ENCODE assay signal across 17 cellular contexts in the genomic region with DNA sequence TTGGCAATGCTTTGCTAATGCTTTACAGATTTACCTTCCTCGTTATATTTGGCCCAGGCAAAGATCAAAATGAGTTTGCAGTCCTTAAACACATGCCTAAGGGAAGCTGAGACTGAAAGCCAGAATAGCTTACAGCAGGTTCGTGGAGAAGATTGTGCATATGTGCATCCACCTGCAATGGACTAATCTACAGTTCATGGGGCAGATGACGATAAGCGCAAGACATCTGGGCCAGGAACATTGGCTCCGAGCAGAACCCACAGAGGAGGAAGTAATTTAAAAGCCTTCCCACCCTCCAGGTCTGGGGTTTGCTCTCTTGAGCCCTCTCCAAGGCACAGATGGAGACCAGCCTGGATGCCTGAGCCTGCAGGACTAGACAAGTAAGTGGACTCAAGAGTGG.
DNase-seq lines count a peak whose midpoint lies in the region; FAIRE-seq and TF ChIP-seq lines count a peak whose summit lies in the region.
"Had no signal": no experiment of that assay in that cellular context is flagged by ENCODE, and none has a peak within 500 bp of the region (broad histone marks: within the 10 kb centered on the region; RNA-seq: fewer than 3 reads in every experiment).

No MANE protein-coding gene starts in this region.

- no peak for TF ChIP-seq CTCF in osteocyte (IDR thresholded peaks at IDR 0.05)

- H3K36me3 ChIP-seq in KOPT-K1 (ENCODE audit: insufficient read depth, low read length) (no peaks in the 10 kb centered on the region), small intestine (ENCODE audit: control insufficient read depth in 2 of 2, insufficient read depth in 2 of 2, low read length in 2 of 2) (no peaks in the 10 kb centered on the region)
- H3K36me3 ChIP-seq: gastroesophageal sphincter had no signal

- no peak overlapping the region for H3K4me3 ChIP-seq in small intestine (ENCODE audit: low read depth in 1 of 2, low read length in 2 of 2)
- H3K4me3 ChIP-seq: SJCRH30 had no signal

- H3K4me1 Mint-ChIP-seq in activated T-cell treated with anti-CD3 and anti-CD28 coated beads, Interleukin-2, amount 50 U/mL, for 24 hours (ENCODE audit: low read depth), result peaks cover 68% of the 10 kb centered on the region
- H3K4me1 Mint-ChIP-seq in activated naive CD8-positive, alpha-beta T cell treated with anti-CD3 and anti-CD28 coated beads for 36 hours, result peaks cover 45% of the 10 kb centered on the region
- H3K4me1 Mint-ChIP-seq in osteocyte (ENCODE audit: unreplicated experiment), result no peaks in the 10 kb centered on the region

- peak overlapping the region; percentile 52 for H3K4me3 Mint-ChIP-seq in activated T-cell treated with anti-CD3 and anti-CD28 coated beads, Interleukin-2, amount 50 U/mL, for 24 hours
- H3K4me3 Mint-ChIP-seq in activated naive CD8-positive, alpha-beta T cell treated with anti-CD3 and anti-CD28 coated beads for 36 hours, result peak overlapping the region; percentile 62
- H3K4me3 Mint-ChIP-seq in osteocyte (ENCODE audit: unreplicated experiment), result no peak overlapping the region

- peaks cover 0 to under 1% of the 10 kb centered on the region in 2 donors for H3K4me1 ChIP-seq in small intestine (ENCODE audit: control insufficient read depth in 2 of 2, insufficient read depth in 1 of 2, low read depth in 1 of 2, low read length in 1 of 2)
- H3K4me1 ChIP-seq: gastroesophageal sphincter, parathyroid adenoma, SJCRH30, tibial artery had no signal

- H3K27me3 Mint-ChIP-seq in activated T-cell treated with anti-CD3 and anti-CD28 coated beads, Interleukin-2, amount 50 U/mL, for 24 hours, result no peaks in the 10 kb centered on the region
- no peaks in the 10 kb centered on the region for H3K27me3 Mint-ChIP-seq in activated naive CD8-positive, alpha-beta T cell treated with anti-CD3 and anti-CD28 coated beads for 36 hours
- H3K27me3 Mint-ChIP-seq in osteocyte (ENCODE audit: unreplicated experiment), result peaks cover 15% of the 10 kb centered on the region

- WGBS in small intestine, 3 donors, result 12 to 51% (median 19%) methylated on average over 5 of the region's 5 CpGs

- H3K27me3 ChIP-seq in small intestine (ENCODE audit: control insufficient read depth in 2 of 2, insufficient read depth in 2 of 2, low read length in 2 of 2), result no peaks in the 10 kb centered on the region
- H3K27me3 ChIP-seq: SJCRH30, tibial artery had no signal

- no peak for DNase-seq in activated T-cell treated with anti-CD3 and anti-CD28 coated beads, Interleukin-2, amount 50 U/mL, for 24 hours
- DNase-seq in activated T-cell treated with anti-CD3 and anti-CD28 coated beads for 4 hours (no peak), small intestine (peak; percentile 75), osteocyte (ENCODE audit: extremely low spot score, unreplicated experiment) (no peak), hypothalamus (lab: John Stamatoyannopoulos, UW) (no peak), middle frontal gyrus (ENCODE audit: extremely low spot score, low spot score) (no peak)
- DNase-seq in activated naive CD8-positive, alpha-beta T cell treated with anti-CD3 and anti-CD28 coated beads for 36 hours, result no peak
- DNase-seq: caudate nucleus; HCEC 1CT; NCI-H2029 treated with DMSO at 0.1 percent for 48 hours; NCI-H748 treated with DMSO at 0.1 percent for 48 hours; SJCRH30; stimulated activated CD4-positive, alpha-beta T cell treated with anti-CD3 and anti-CD28 coated beads, Interleukin-12 subunit alpha, Interleukin-12 subunit beta, amount 100 ng/mL, for 4 hours; tibial artery had no signal

- H3K9me3 ChIP-seq in KOPT-K1 (ENCODE audit: insufficient read depth, low read length, poor library complexity, severe bottlenecking) (no peaks in the 10 kb centered on the region), small intestine (ENCODE audit: control insufficient read depth, low read depth) (no peaks in the 10 kb centered on the region)
- H3K9me3 ChIP-seq: gastroesophageal sphincter, SJCRH30, tibial artery had no signal

- no peak for FAIRE-seq in small intestine (lab: Jason Lieb, UNC)

- no peaks in the 10 kb centered on the region for H3K9me3 Mint-ChIP-seq in activated T-cell treated with anti-CD3 and anti-CD28 coated beads, Interleukin-2, amount 50 U/mL, for 24 hours
- no peaks in the 10 kb centered on the region for H3K9me3 Mint-ChIP-seq in activated naive CD8-positive, alpha-beta T cell treated with anti-CD3 and anti-CD28 coated beads for 36 hours
- H3K9me3 Mint-ChIP-seq in osteocyte (ENCODE audit: unreplicated experiment), result no peaks in the 10 kb centered on the region

- H3K36me3 Mint-ChIP-seq in activated T-cell treated with anti-CD3 and anti-CD28 coated beads, Interleukin-2, amount 50 U/mL, for 24 hours (ENCODE audit: low read depth), result peaks cover 10% of the 10 kb centered on the region
- no peaks in the 10 kb centered on the region for H3K36me3 Mint-ChIP-seq in activated naive CD8-positive, alpha-beta T cell treated with anti-CD3 and anti-CD28 coated beads for 36 hours
- H3K36me3 Mint-ChIP-seq in osteocyte (ENCODE audit: unreplicated experiment), result no peaks in the 10 kb centered on the region

- peak overlapping the region; percentile 82 for H3K27ac Mint-ChIP-seq in activated T-cell treated with anti-CD3 and anti-CD28 coated beads, Interleukin-2, amount 50 U/mL, for 24 hours
- H3K27ac Mint-ChIP-seq in activated naive CD8-positive, alpha-beta T cell treated with anti-CD3 and anti-CD28 coated beads for 36 hours, result peak overlapping the region; percentile 73
- H3K27ac Mint-ChIP-seq in osteocyte (ENCODE audit: unreplicated experiment), result no peak overlapping the region

- H3K27ac ChIP-seq in KOPT-K1 (ENCODE audit: low read depth, low read length, poor library complexity, severe bottlenecking) (peak overlapping the region; percentile 91), small intestine (ENCODE audit: low read depth in 1 of 2, low read length in 1 of 2) (peak overlapping the region in 1 of 2 donors; percentile 22)
- H3K27ac ChIP-seq: parathyroid adenoma, SJCRH30, tibial artery had no signal
